In the genomic region with DNA sequence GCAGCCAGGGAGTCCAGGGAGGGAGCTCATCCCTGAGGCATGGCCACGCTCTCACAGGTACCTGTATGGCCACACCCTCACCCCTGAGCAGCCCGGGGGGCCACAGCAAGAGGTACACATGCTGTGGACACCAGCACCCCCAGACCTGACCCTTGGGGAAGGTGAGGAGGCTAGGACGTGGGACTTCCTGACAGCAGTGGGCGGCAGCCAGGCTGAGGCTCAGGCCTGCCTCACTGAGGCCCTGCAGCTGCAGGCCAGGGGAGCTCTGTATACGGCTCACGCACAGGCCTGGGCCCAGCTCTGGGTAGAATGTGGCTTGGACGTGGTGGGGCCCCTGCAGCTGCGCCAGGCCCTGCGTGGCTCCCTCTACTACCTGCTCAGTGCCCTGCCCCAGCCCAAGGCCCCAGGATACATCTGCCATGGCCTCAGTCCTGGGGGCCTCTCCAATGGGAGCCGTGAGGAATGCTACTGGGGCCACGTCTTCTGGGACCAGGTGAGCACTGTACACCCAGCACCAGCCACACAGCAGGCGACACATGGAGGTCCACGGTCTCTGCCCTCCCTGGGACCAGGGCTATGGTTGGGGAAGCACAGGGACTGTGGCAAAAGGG, we compare ENCODE assay signal across 13 cellular contexts. TPM values are rescaled to one million over a fixed set of nuclear protein-coding genes. Genes with fewer than 3 reads are reported as not detected.
DNase-seq lines count a peak whose midpoint lies in the region; ATAC-seq, FAIRE-seq and TF ChIP-seq lines count a peak whose summit lies in the region.
"Had no signal": no experiment of that assay in that cellular context is flagged by ENCODE, and none has a peak within 500 bp of the region (broad histone marks: within the 10 kb centered on the region; RNA-seq: fewer than 3 reads in every experiment).

No MANE protein-coding gene starts in this region.

- peaks cover 0 to 51% of the 10 kb centered on the region in 2 donors for H3K36me3 ChIP-seq in left lung
- peaks cover 0 to 59% (median 29%) of the 10 kb centered on the region in 6 donors for H3K36me3 ChIP-seq in spleen

- CTCF ChIA-PET in activated CD4-positive, alpha-beta T cell treated with anti-CD3 and anti-CD28 coated beads, Interleukin-2, amount 10 ng/mL, durations not matched to agents 7 days and 5 days (lab: Charles Lee) = interaction anchor here (1.0 to 1.6 kb wide), 4 partner anchors 10 to 40 kb away, joined by 3 to 4 read pairs (median 3); no protein-coding TSS in a partner anchor
- CTCF ChIA-PET in activated CD8-positive, alpha-beta T cell treated with anti-CD3 and anti-CD28 coated beads, Interleukin-2, amount 10 ng/mL, durations not matched to agents 7 days and 5 days (lab: Charles Lee) = interaction anchor here (0.8 to 7.1 kb wide), 5 partner anchors 15 to 74 kb away, joined by 3 to 76 read pairs (median 5); no protein-coding TSS in a partner anchor

- no peaks in the 10 kb centered on the region for H3K9me3 Mint-ChIP-seq in activated CD4-positive, alpha-beta T cell treated with anti-CD3 and anti-CD28 coated beads, Interleukin-2, amount 10 ng/mL, durations not matched to agents 7 days and 5 days
- no peaks in the 10 kb centered on the region for H3K9me3 Mint-ChIP-seq in activated CD8-positive, alpha-beta T cell treated with anti-CD3 and anti-CD28 coated beads, Interleukin-2, amount 10 ng/mL, durations not matched to agents 7 days and 5 days (ENCODE audit: insufficient read depth)

- H3K4me1 ChIP-seq in left lung (peaks cover 4 to 24% of the 10 kb centered on the region in 2 donors), spleen (peaks cover 6 to 65% (median 26%) of the 10 kb centered on the region in 6 donors)

- H3K9me3 ChIP-seq in left lung (no peaks in the 10 kb centered on the region), spleen (no peaks in the 10 kb centered on the region)

- peaks cover 30% of the 10 kb centered on the region for H3K36me3 Mint-ChIP-seq in activated CD4-positive, alpha-beta T cell treated with anti-CD3 and anti-CD28 coated beads, Interleukin-2, amount 10 ng/mL, durations not matched to agents 7 days and 5 days (ENCODE audit: low read depth)
- H3K36me3 Mint-ChIP-seq in activated CD8-positive, alpha-beta T cell treated with anti-CD3 and anti-CD28 coated beads, Interleukin-2, amount 10 ng/mL, durations not matched to agents 7 days and 5 days (ENCODE audit: low read depth) = peaks cover 73% of the 10 kb centered on the region

- no peak overlapping the region for H3K27ac ChIP-seq in left lung
- H3K27ac ChIP-seq in spleen = peak overlapping the region in 4 of 8 donors; percentile 20 to 95 (median 92)

- H3K27me3 Mint-ChIP-seq in activated CD4-positive, alpha-beta T cell treated with anti-CD3 and anti-CD28 coated beads, Interleukin-2, amount 10 ng/mL, durations not matched to agents 7 days and 5 days = peaks cover 2% of the 10 kb centered on the region
- H3K27me3 Mint-ChIP-seq in activated CD8-positive, alpha-beta T cell treated with anti-CD3 and anti-CD28 coated beads, Interleukin-2, amount 10 ng/mL, durations not matched to agents 7 days and 5 days (ENCODE audit: low read depth) = peaks cover 2% of the 10 kb centered on the region

- DNase-seq in activated CD4-positive, alpha-beta T cell treated with anti-CD3 and anti-CD28 coated beads, Interleukin-2, amount 10 ng/mL, durations not matched to agents 7 days and 5 days = no peak
- no peak for DNase-seq in activated CD4-positive, alpha-beta T cell treated with anti-CD3 and anti-CD28 coated beads, Interleukin-2, amount 50 U/mL, for 48 hours
- DNase-seq in activated CD8-positive, alpha-beta T cell treated with anti-CD3 and anti-CD28 coated beads, Interleukin-2, amount 10 ng/mL, durations not matched to agents 7 days and 5 days = peak; percentile 28
- peak; percentile 30 to 67 for DNase-seq in left lung
- peak; percentile 80 for DNase-seq in spleen
- DNase-seq in epidermal melanocyte (ENCODE audit: insufficient read length, low spot score) = no peak
- no peak for DNase-seq in KBM-7
- DNase-seq in GM19239 (ENCODE audit: insufficient read length, low spot score) = no peak
- DNase-seq: anterior cingulate cortex, erythroblast, GDM1 had no signal

- H3K4me3 ChIP-seq in left lung = no peak overlapping the region
- peak overlapping the region in 3 of 8 donors; percentile 63 to 86 (median 72) for H3K4me3 ChIP-seq in spleen

- peak overlapping the region; percentile 73 for H3K4me3 Mint-ChIP-seq in activated CD4-positive, alpha-beta T cell treated with anti-CD3 and anti-CD28 coated beads, Interleukin-2, amount 10 ng/mL, durations not matched to agents 7 days and 5 days
- H3K4me3 Mint-ChIP-seq in activated CD8-positive, alpha-beta T cell treated with anti-CD3 and anti-CD28 coated beads, Interleukin-2, amount 10 ng/mL, durations not matched to agents 7 days and 5 days = peak overlapping the region; percentile 88

- H3K27me3 ChIP-seq in left lung (peaks cover 0 to 16% of the 10 kb centered on the region in 2 donors), spleen (replicated peaks in 1 of 7) (peaks cover 0 to 24% (median 0%) of the 10 kb centered on the region in 7 donors)

- H3K27ac Mint-ChIP-seq in activated CD4-positive, alpha-beta T cell treated with anti-CD3 and anti-CD28 coated beads, Interleukin-2, amount 10 ng/mL, durations not matched to agents 7 days and 5 days = peak overlapping the region; percentile 12
- peak overlapping the region; percentile 93 for H3K27ac Mint-ChIP-seq in activated CD8-positive, alpha-beta T cell treated with anti-CD3 and anti-CD28 coated beads, Interleukin-2, amount 10 ng/mL, durations not matched to agents 7 days and 5 days

- 86 to 94% (median 91%) methylated on average over 7 to 13 of the region's 13 CpGs for WGBS in spleen, 5 donors

- TF ChIP-seq CTCF in left lung (IDR thresholded peaks at IDR 0.05) = no peak
- no peak for TF ChIP-seq CTCF in spleen (IDR thresholded peaks at IDR 0.05 in 8 of 11, conservative IDR thresholded peaks at IDR 0.05 in 3 of 11)

- no peak for ATAC-seq in activated CD8-positive, alpha-beta T cell treated with anti-CD3 and anti-CD28 coated beads, Interleukin-2, amount 10 ng/mL, durations not matched to agents 7 days and 5 days
- ATAC-seq in left lung = no peak

- in situ Hi-C loops in KBM-7 (cut with MboI; ENCODE audit: low pct_unique_long_range_greater_than_20kb, low sequenced_read_pairs) = no loop called here

- no peak for TF ChIP-seq POLR2A in spleen (IDR thresholded peaks at IDR 0.05)

- H3K4me1 Mint-ChIP-seq in activated CD4-positive, alpha-beta T cell treated with anti-CD3 and anti-CD28 coated beads, Interleukin-2, amount 10 ng/mL, durations not matched to agents 7 days and 5 days = peaks cover 41% of the 10 kb centered on the region
- peaks cover 71% of the 10 kb centered on the region for H3K4me1 Mint-ChIP-seq in activated CD8-positive, alpha-beta T cell treated with anti-CD3 and anti-CD28 coated beads, Interleukin-2, amount 10 ng/mL, durations not matched to agents 7 days and 5 days (ENCODE audit: low read depth)

- POLR2A ChIA-PET in activated CD4-positive, alpha-beta T cell treated with anti-CD3 and anti-CD28 coated beads, Interleukin-2, amount 10 ng/mL, durations not matched to agents 7 days and 5 days (lab: Charles Lee) = no interaction called here
- POLR2A ChIA-PET in activated CD8-positive, alpha-beta T cell treated with anti-CD3 and anti-CD28 coated beads, Interleukin-2, amount 10 ng/mL, durations not matched to agents 7 days and 5 days (lab: Charles Lee) = interaction anchor here (0.6 to 10.0 kb wide), 8 partner anchors 9 to 64 kb away, joined by 3 to 97 read pairs (median 38); a partner anchor contains a TSS

- no peak for FAIRE-seq in GM19239 (lab: Jason Lieb, UNC)
- FAIRE-seq: TTC549 had no signal

- intact Hi-C loops in left lung (cut with DNase I) (no loop called here), spleen (cut with DNase I; ENCODE audit: low total_unique reads) (no loop called here)

RNA-seq across cellular contexts. Expression of a gene that starts 1.8 kb away (rescaled TPM):
- total RNA-seq in activated CD4-positive, alpha-beta T cell treated with anti-CD3 and anti-CD28 coated beads, Interleukin-2, amount 10 ng/mL, durations not matched to agents 7 days and 5 days = 100 to 1,000 TPM; 325 to 377 TPM
- 100 to 1,000 TPM; 487 to 541 TPM for total RNA-seq in activated CD8-positive, alpha-beta T cell treated with anti-CD3 and anti-CD28 coated beads, Interleukin-2, amount 10 ng/mL, durations not matched to agents 7 days and 5 days
- total RNA-seq in left lung (10 to 100 TPM; 47.7 to 75.3 TPM), spleen (100 to 1,000 TPM in 6 of 7 donors, 10 to 100 TPM in 1; 53.4 to 182 (median 128) TPM)
- polyA plus RNA-seq in spleen = 100 to 1,000 TPM; 127 to 250 (median 134) TPM

RNA-seq across cellular contexts. Expression of a gene that starts 8.6 kb away (rescaled TPM):
- not detected for total RNA-seq in activated CD4-positive, alpha-beta T cell treated with anti-CD3 and anti-CD28 coated beads, Interleukin-2, amount 10 ng/mL, durations not matched to agents 7 days and 5 days
- total RNA-seq in activated CD8-positive, alpha-beta T cell treated with anti-CD3 and anti-CD28 coated beads, Interleukin-2, amount 10 ng/mL, durations not matched to agents 7 days and 5 days = not detected
- total RNA-seq in left lung (not detected), spleen (not detected)
- not detected for polyA plus RNA-seq in spleen
- total RNA-seq: A673 had no signal

RNA-seq across cellular contexts. Expression of a gene that starts 12.5 kb away (rescaled TPM):
- 1 to 10 TPM; 5.5 to 6.5 TPM for total RNA-seq in activated CD4-positive, alpha-beta T cell treated with anti-CD3 and anti-CD28 coated beads, Interleukin-2, amount 10 ng/mL, durations not matched to agents 7 days and 5 days
- 10 to 100 TPM; 29.7 to 30.8 TPM for total RNA-seq in activated CD8-positive, alpha-beta T cell treated with anti-CD3 and anti-CD28 coated beads, Interleukin-2, amount 10 ng/mL, durations not matched to agents 7 days and 5 days
- total RNA-seq in left lung = 1 to 10 TPM in 1 of 2 donors, under 1 TPM in 1; 0.26 to 1.5 TPM
- 10 to 100 TPM in 4 of 7 donors, 1 to 10 TPM in 3; 5.0 to 30.9 (median 10.0) TPM for total RNA-seq in spleen
- 1 to 10 TPM in 2 of 3 donors, under 1 TPM in 1; 0.15 to 1.3 (median 1.1) TPM for polyA plus RNA-seq in spleen
- total RNA-seq: A673 had no signal

RNA-seq across cellular contexts. Expression of a gene that starts 16.9 kb away (rescaled TPM):
- total RNA-seq in activated CD4-positive, alpha-beta T cell treated with anti-CD3 and anti-CD28 coated beads, Interleukin-2, amount 10 ng/mL, durations not matched to agents 7 days and 5 days = 1,000 to 10,000 TPM; 1,561 to 1,733 TPM
- 1,000 to 10,000 TPM; 2,197 to 2,304 TPM for total RNA-seq in activated CD8-positive, alpha-beta T cell treated with anti-CD3 and anti-CD28 coated beads, Interleukin-2, amount 10 ng/mL, durations not matched to agents 7 days and 5 days
- 100 to 1,000 TPM; 398 to 886 TPM for total RNA-seq in left lung
- total RNA-seq in spleen = 1,000 to 10,000 TPM in 4 of 7 donors, 100 to 1,000 TPM in 3; 507 to 1,635 (median 1,062) TPM
- 1,000 to 10,000 TPM in 1 of 3 donors, 100 to 1,000 TPM in 2; 680 to 1,006 (median 885) TPM for polyA plus RNA-seq in spleen

RNA-seq across cellular contexts. Expression of a gene that starts 23.1 kb away (rescaled TPM):
- total RNA-seq in activated CD4-positive, alpha-beta T cell treated with anti-CD3 and anti-CD28 coated beads, Interleukin-2, amount 10 ng/mL, durations not matched to agents 7 days and 5 days = 1,000 to 10,000 TPM; 1,306 to 1,465 TPM
- total RNA-seq in activated CD8-positive, alpha-beta T cell treated with anti-CD3 and anti-CD28 coated beads, Interleukin-2, amount 10 ng/mL, durations not matched to agents 7 days and 5 days = 1,000 to 10,000 TPM; 1,265 to 1,278 TPM
- total RNA-seq in left lung = 100 to 1,000 TPM in 1 of 2 donors, 10 to 100 TPM in 1; 98.7 to 149 TPM
- 100 to 1,000 TPM; 333 to 670 (median 510) TPM for total RNA-seq in spleen
- 100 to 1,000 TPM; 314 to 496 (median 327) TPM for polyA plus RNA-seq in spleen

Comparison
In these comparisons a context has a peak if more than half of its experiments do, and no peak if none do; other contexts are left out.
1. DNase-seq: peak in activated CD8-positive, alpha-beta T cell treated with anti-CD3 and anti-CD28 coated beads, Interleukin-2, amount 10 ng/mL, durations not matched to agents 7 days and 5 days (single experiment), left lung (2 of 2) and spleen (single experiment); none in activated CD4-positive, alpha-beta T cell treated with anti-CD3 and anti-CD28 coated beads, Interleukin-2, amount 10 ng/mL, durations not matched to agents 7 days and 5 days (single experiment), activated CD4-positive, alpha-beta T cell treated with anti-CD3 and anti-CD28 coated beads, Interleukin-2, amount 50 U/mL, for 48 hours (0 of 2), epidermal melanocyte (single experiment), KBM-7 (single experiment) and GM19239 (single experiment).